15 cellular contexts compared by ENCODE assay signal in genomic region chr22:44545773-44546172, GRCh38. TPM values are rescaled to one million over a fixed set of nuclear protein-coding genes. Genes with fewer than 3 reads are reported as not detected.
DNase-seq lines count a peak whose midpoint lies in the region; ATAC-seq and TF ChIP-seq lines count a peak whose summit lies in the region.
"Had no signal": no experiment of that assay in that cellular context is flagged by ENCODE, and none has a peak within 500 bp of the region (broad histone marks: within the 10 kb centered on the region; RNA-seq: fewer than 3 reads in every experiment).

No MANE protein-coding gene starts in this region.

- ATAC-seq in activated T-cell treated with anti-CD3 and anti-CD28 coated beads, Interleukin-2, amount 50 U/mL, for 4 hours = no peak
- ATAC-seq in RWPE2 (ENCODE audit: low read depth) (no peak), GM19351 (IDR thresholded peaks at IDR 0.05; ENCODE audit: unreplicated experiment) (no peak)
- ATAC-seq: GM12878 had no signal

- H3K4me1 Mint-ChIP-seq in activated T-cell treated with anti-CD3 and anti-CD28 coated beads, Interleukin-2, amount 50 U/mL, for 24 hours (ENCODE audit: low read depth) = peaks cover 6% of the 10 kb centered on the region
- peaks cover 2% of the 10 kb centered on the region for H3K4me1 Mint-ChIP-seq in activated T-cell treated with anti-CD3 and anti-CD28 coated beads, Interleukin-2, amount 50 U/mL, for 4 hours (ENCODE audit: low read depth)

- H3K27me3 ChIP-seq in RWPE2 (ENCODE audit: insufficient read depth, poor library complexity, severe bottlenecking) = no peaks in the 10 kb centered on the region
- H3K27me3 ChIP-seq: BLaER1 had no signal

- no peak for TF ChIP-seq CTCF in RWPE2 (IDR thresholded peaks at IDR 0.05; ENCODE audit: poor library complexity, severe bottlenecking)

- H3K27ac Mint-ChIP-seq in activated T-cell treated with anti-CD3 and anti-CD28 coated beads, Interleukin-2, amount 50 U/mL, for 24 hours = no peak overlapping the region
- H3K27ac Mint-ChIP-seq: IgD-negative memory B cell had no signal

- no peaks in the 10 kb centered on the region for H3K9me3 Mint-ChIP-seq in activated T-cell treated with anti-CD3 and anti-CD28 coated beads, Interleukin-2, amount 50 U/mL, for 24 hours
- no peaks in the 10 kb centered on the region for H3K9me3 Mint-ChIP-seq in activated T-cell treated with anti-CD3 and anti-CD28 coated beads, Interleukin-2, amount 50 U/mL, for 4 hours

- H3K36me3 ChIP-seq in RWPE2 (ENCODE audit: low read depth) = no peaks in the 10 kb centered on the region
- H3K36me3 ChIP-seq: BLaER1, HAP-1 had no signal

- no peaks in the 10 kb centered on the region for H3K9me3 ChIP-seq in RWPE2 (ENCODE audit: severe bottlenecking)
- H3K9me3 ChIP-seq: BLaER1, HAP-1 had no signal

- no peaks in the 10 kb centered on the region for H3K36me3 Mint-ChIP-seq in activated T-cell treated with anti-CD3 and anti-CD28 coated beads, Interleukin-2, amount 50 U/mL, for 24 hours (ENCODE audit: low read depth)
- no peaks in the 10 kb centered on the region for H3K36me3 Mint-ChIP-seq in activated T-cell treated with anti-CD3 and anti-CD28 coated beads, Interleukin-2, amount 50 U/mL, for 4 hours (ENCODE audit: insufficient read depth)
- H3K36me3 Mint-ChIP-seq: IgD-negative memory B cell had no signal

- H3K4me3 Mint-ChIP-seq in activated T-cell treated with anti-CD3 and anti-CD28 coated beads, Interleukin-2, amount 50 U/mL, for 24 hours = no peak overlapping the region
- no peak overlapping the region for H3K4me3 Mint-ChIP-seq in activated T-cell treated with anti-CD3 and anti-CD28 coated beads, Interleukin-2, amount 50 U/mL, for 4 hours

- peaks cover 32% of the 10 kb centered on the region for H3K27me3 Mint-ChIP-seq in activated T-cell treated with anti-CD3 and anti-CD28 coated beads, Interleukin-2, amount 50 U/mL, for 24 hours
- peaks cover 14% of the 10 kb centered on the region for H3K27me3 Mint-ChIP-seq in activated T-cell treated with anti-CD3 and anti-CD28 coated beads, Interleukin-2, amount 50 U/mL, for 4 hours (ENCODE audit: low read depth)

- DNase-seq in activated T-cell treated with anti-CD3 and anti-CD28 coated beads, Interleukin-2, amount 50 U/mL, for 24 hours = peak; percentile 7
- no peak for DNase-seq in activated T-cell treated with anti-CD3 and anti-CD28 coated beads, Interleukin-2, amount 50 U/mL, for 4 hours
- DNase-seq in RWPE2 (ENCODE audit: low spot score) = peak; percentile 17
- DNase-seq in islet precursor cell = peak; percentile 50
- no peak for DNase-seq in NK-92 treated with Interleukin-12 subunit alpha and Interleukin-12 subunit beta, amount 100 ng/mL, for 24 hours (lab: John Stamatoyannopoulos, UW)
- DNase-seq in stimulated activated CD4-positive, alpha-beta T cell treated with anti-CD3 and anti-CD28 coated beads, Interleukin-2, amount 100 ng/mL, for 24 hours = no peak
- DNase-seq: 8988T, AML-193, DMS53, GOT3 had no signal

- no peak overlapping the region for H3K27ac ChIP-seq in RWPE2 (ENCODE audit: poor library complexity, severe bottlenecking)
- H3K27ac ChIP-seq: BLaER1 had no signal

- no peak overlapping the region for H3K4me3 ChIP-seq in RWPE2 (ENCODE audit: severe bottlenecking)
- H3K4me3 ChIP-seq: BLaER1, GM12878, HAP-1 had no signal

- H3K4me1 ChIP-seq in RWPE2 (ENCODE audit: insufficient read depth, poor library complexity, severe bottlenecking) = peaks cover 3% of the 10 kb centered on the region
- H3K4me1 ChIP-seq: HAP-1 had no signal

RNA-seq across cellular contexts. Expression of gene RTL6, which starts 47.7 kb away (rescaled TPM):
- total RNA-seq in activated T-cell treated with anti-CD3 and anti-CD28 coated beads, Interleukin-2, amount 50 U/mL, for 4 hours = 1 to 10 TPM; 7.3 to 8.4 (median 7.9) TPM

Comparison
In these comparisons a context has a peak if more than half of its experiments do, and no peak if none do; other contexts are left out.
1. DNase-seq: peak in activated T-cell treated with anti-CD3 and anti-CD28 coated beads, Interleukin-2, amount 50 U/mL, for 24 hours (single experiment), RWPE2 (single experiment) and islet precursor cell (single experiment); none in activated T-cell treated with anti-CD3 and anti-CD28 coated beads, Interleukin-2, amount 50 U/mL, for 4 hours (single experiment), NK-92 treated with Interleukin-12 subunit alpha and Interleukin-12 subunit beta, amount 100 ng/mL, for 24 hours (single experiment) and stimulated activated CD4-positive, alpha-beta T cell treated with anti-CD3 and anti-CD28 coated beads, Interleukin-2, amount 100 ng/mL, for 24 hours (0 of 2).